In genomic region chr2:74261204-74261864, GRCh38 we compare ENCODE assay signal across 9 cellular contexts.
A peak's percentile ranks its signal among the peaks of the same experiment; 100 is the strongest.
DNase-seq lines count a peak whose midpoint lies in the region; ATAC-seq and TF ChIP-seq lines count a peak whose summit lies in the region.
"Had no signal": no experiment of that assay in that cellular context is flagged by ENCODE, and none has a peak within 500 bp of the region (broad histone marks: within the 10 kb centered on the region; RNA-seq: fewer than 3 reads in every experiment).

No MANE protein-coding gene starts in this region.

- ATAC-seq in HG03521 (IDR thresholded peaks at IDR 0.05; ENCODE audit: unreplicated experiment) (no peak), HG03097 (IDR thresholded peaks at IDR 0.05; ENCODE audit: low FRiP score, unreplicated experiment) (no peak)

- peak; percentile 74 for DNase-seq in DMS53 (lab: John Stamatoyannopoulos, UW)
- DNase-seq in NCI-H1694 treated with DMSO at 0.1 percent for 48 hours (lab: John Stamatoyannopoulos, UW) = peak; percentile 51
- DNase-seq in colonic mucosa = peak; percentile 34
- DNase-seq in midbrain (lab: John Stamatoyannopoulos, UW) = peak; percentile 9
- DNase-seq in central memory CD4-positive, alpha-beta T cell = no peak
- no peak for DNase-seq in activated effector memory CD4-positive, alpha-beta T cell treated with Interleukin-2 at 50 U/mL for 16 hours

- H3K27me3 ChIP-seq in colonic mucosa = no peaks in the 10 kb centered on the region

- TF ChIP-seq CTCF in colonic mucosa (IDR thresholded peaks at IDR 0.05) = peak; percentile 17

- no peak overlapping the region for H3K9ac ChIP-seq in colonic mucosa (ENCODE audit: low read depth in 2 of 2, low read length in 2 of 2)

- intact Hi-C loops in colonic mucosa (cut with DNase I) = loop anchor here (10.0 kb wide), 1 partner anchor 133 kb away; no protein-coding TSS in a partner anchor

- H3K4me1 ChIP-seq in colonic mucosa = no peaks in the 10 kb centered on the region

- no peaks in the 10 kb centered on the region for H3K9me3 ChIP-seq in colonic mucosa

- no peak overlapping the region for H3K27ac ChIP-seq in colonic mucosa
- H3K27ac ChIP-seq: epithelial cell of prostate had no signal

- H3K36me3 ChIP-seq in colonic mucosa = no peaks in the 10 kb centered on the region

- H3K4me3 ChIP-seq in colonic mucosa = no peak overlapping the region

Comparison
In these comparisons a context has a peak if more than half of its experiments do, and no peak if none do; other contexts are left out.
1. DNase-seq: peak in DMS53 (single experiment), NCI-H1694 treated with DMSO at 0.1 percent for 48 hours (single experiment), colonic mucosa (single experiment) and midbrain (single experiment); none in central memory CD4-positive, alpha-beta T cell (single experiment) and activated effector memory CD4-positive, alpha-beta T cell treated with Interleukin-2 at 50 U/mL for 16 hours (single experiment).